11 cellular contexts compared by ENCODE assay signal in genomic region chr12:119594772-119595445, GRCh38. TPM values are rescaled to one million over a fixed set of nuclear protein-coding genes. Genes with fewer than 3 reads are reported as not detected.
A peak's percentile ranks its signal among the peaks of the same experiment; 100 is the strongest.
DNase-seq lines count a peak whose midpoint lies in the region; ATAC-seq and TF ChIP-seq lines count a peak whose summit lies in the region.
"Had no signal": no experiment of that assay in that cellular context is flagged by ENCODE, and none has a peak within 500 bp of the region (broad histone marks: within the 10 kb centered on the region; RNA-seq: fewer than 3 reads in every experiment).

No MANE protein-coding gene starts in this region.

- TF ChIP-seq EP300 in neural cell (conservative IDR thresholded peaks at IDR 0.05; ENCODE audit: poor library complexity, severe bottlenecking) = no peak

- no peak overlapping the region for H3K27ac Mint-ChIP-seq in activated T-helper 2 cell treated with anti-CD3 and anti-CD28 coated beads, Interferon-gamma antibody, Interleukin-2, Interleukin-4, amounts not matched to agents 10 μg/mL and 5 μg/mL and 100 μg/mL, durations not matched to agents 14 hours and 24 hours and 36 hours

- peaks cover 68% of the 10 kb centered on the region for H3K27me3 Mint-ChIP-seq in activated T-helper 2 cell treated with anti-CD3 and anti-CD28 coated beads, Interferon-gamma antibody, Interleukin-2, Interleukin-4, amounts not matched to agents 10 μg/mL and 5 μg/mL and 100 μg/mL, durations not matched to agents 14 hours and 24 hours and 36 hours (ENCODE audit: low read depth)

- no peaks in the 10 kb centered on the region for H3K27me3 ChIP-seq in ACC112 (ENCODE audit: insufficient read depth, low read length)
- H3K27me3 ChIP-seq in NT2/D1 (ENCODE audit: insufficient read depth, insufficient read length) = peaks cover 83% of the 10 kb centered on the region
- H3K27me3 ChIP-seq in foreskin keratinocyte = peaks cover 39% of the 10 kb centered on the region
- peaks cover 86% of the 10 kb centered on the region for H3K27me3 ChIP-seq in neural cell (ENCODE audit: insufficient read depth, low read depth, low read length)

- peak overlapping the region; percentile 82 for H3K4me3 ChIP-seq in ACC112 (ENCODE audit: low read depth, low read length)
- peak overlapping the region; percentile 63 for H3K4me3 ChIP-seq in NT2/D1 (ENCODE audit: insufficient read length, low read depth)
- peak overlapping the region; percentile 69 for H3K4me3 ChIP-seq in neural cell (ENCODE audit: low read length)

- no peaks in the 10 kb centered on the region for H4K20me1 ChIP-seq in neural cell (ENCODE audit: insufficient read depth)

- DNase-seq in NT2/D1 (ENCODE audit: low read depth, low spot score) = no peak
- no peak for DNase-seq in foreskin keratinocyte
- DNase-seq in NCI-H1105 treated with DMSO at 0.1 percent for 48 hours (lab: John Stamatoyannopoulos, UW) = no peak
- no peak for DNase-seq in midbrain (lab: John Stamatoyannopoulos, UW)
- no peak for DNase-seq in activated T-helper 2 cell treated with anti-CD3 and anti-CD28 coated beads, Interferon-gamma antibody, Interleukin-2, Interleukin-4, amounts not matched to agents 10 μg/mL and 5 μg/mL and 100 μg/mL, durations not matched to agents 14 hours and 24 hours and 36 hours (ENCODE audit: low spot score)
- DNase-seq: C1 segment of cervical spinal cord, PC-3 had no signal

- H3K9me2 ChIP-seq in neural cell (ENCODE audit: insufficient read depth, low read length) = no peaks in the 10 kb centered on the region

- 0 out of 2 replicates have a peak, but pooled peaks cover 5% of the 10 kb centered on the region for H3K36me3 ChIP-seq in ACC112 (ENCODE audit: insufficient read depth, low read length)
- no peaks in the 10 kb centered on the region for H3K36me3 ChIP-seq in NT2/D1 (ENCODE audit: insufficient read depth, insufficient read length, low read length)
- H3K36me3 ChIP-seq in neural cell (ENCODE audit: insufficient read depth, low read length) = no peaks in the 10 kb centered on the region

- peak overlapping the region; percentile 17; the same call in 1 of the 2 replicates for H3K27ac ChIP-seq in ACC112 (ENCODE audit: low read depth, low read length)
- no peak overlapping the region for H3K27ac ChIP-seq in foreskin keratinocyte
- H3K27ac ChIP-seq in neural cell (ENCODE audit: low read length) = no peak overlapping the region
- H3K27ac ChIP-seq: HL-60 had no signal

- TF ChIP-seq RAD21 in neural cell (conservative IDR thresholded peaks at IDR 0.05) = no peak

- H3K9ac ChIP-seq in NT2/D1 (ENCODE audit: insufficient read length, low read depth) = peak overlapping the region; percentile 82
- no peak overlapping the region for H3K9ac ChIP-seq in neural cell (ENCODE audit: low read length)

- no peaks in the 10 kb centered on the region for H3K9me3 Mint-ChIP-seq in activated T-helper 2 cell treated with anti-CD3 and anti-CD28 coated beads, Interferon-gamma antibody, Interleukin-2, Interleukin-4, amounts not matched to agents 10 μg/mL and 5 μg/mL and 100 μg/mL, durations not matched to agents 14 hours and 24 hours and 36 hours

- peaks cover 9% of the 10 kb centered on the region for H3K4me1 Mint-ChIP-seq in activated T-helper 2 cell treated with anti-CD3 and anti-CD28 coated beads, Interferon-gamma antibody, Interleukin-2, Interleukin-4, amounts not matched to agents 10 μg/mL and 5 μg/mL and 100 μg/mL, durations not matched to agents 14 hours and 24 hours and 36 hours (ENCODE audit: low read depth)

- intact Hi-C loops in activated T-helper 2 cell treated with anti-CD3 and anti-CD28 coated beads, Interferon-gamma antibody, Interleukin-2, Interleukin-4, amounts not matched to agents 10 μg/mL and 5 μg/mL and 100 μg/mL, durations not matched to agents 14 hours and 24 hours and 36 hours (cut with micrococcal nuclease) = no loop called here

- peak overlapping the region; percentile 68 for H2AFZ ChIP-seq in ACC112 (ENCODE audit: low read length, unreplicated experiment)
- H2AFZ ChIP-seq in neural cell (ENCODE audit: low read depth, low read length) = no peak overlapping the region

- no peaks in the 10 kb centered on the region for H3K36me3 Mint-ChIP-seq in activated T-helper 2 cell treated with anti-CD3 and anti-CD28 coated beads, Interferon-gamma antibody, Interleukin-2, Interleukin-4, amounts not matched to agents 10 μg/mL and 5 μg/mL and 100 μg/mL, durations not matched to agents 14 hours and 24 hours and 36 hours (ENCODE audit: low read depth)

- no peak overlapping the region for H3K4me3 Mint-ChIP-seq in activated T-helper 2 cell treated with anti-CD3 and anti-CD28 coated beads, Interferon-gamma antibody, Interleukin-2, Interleukin-4, amounts not matched to agents 10 μg/mL and 5 μg/mL and 100 μg/mL, durations not matched to agents 14 hours and 24 hours and 36 hours (ENCODE audit: low read depth)

- no peak for TF ChIP-seq CTCF in foreskin keratinocyte (conservative IDR thresholded peaks at IDR 0.05)
- no peak for TF ChIP-seq CTCF in neural cell (IDR thresholded peaks at IDR 0.05; ENCODE audit: poor library complexity, severe bottlenecking)

- H3K9me3 ChIP-seq in NT2/D1 (ENCODE audit: insufficient read depth, low read length) (no peaks in the 10 kb centered on the region), neural cell (ENCODE audit: low read length) (no peaks in the 10 kb centered on the region)

- ATAC-seq in foreskin keratinocyte = peak; percentile 14
- ATAC-seq in GM18873 (IDR thresholded peaks at IDR 0.05; ENCODE audit: low FRiP score, unreplicated experiment) = no peak
- ATAC-seq: PC-3 had no signal

- peak overlapping the region; percentile 84 for H3K4me2 ChIP-seq in neural cell (ENCODE audit: low read length)

- no peaks in the 10 kb centered on the region for H3F3A ChIP-seq in neural cell (ENCODE audit: insufficient read depth, low read length, poor library complexity, severe bottlenecking)

- H3K79me2 ChIP-seq in ACC112 (ENCODE audit: control insufficient read depth, insufficient read depth, low read length, unreplicated experiment) (peaks cover 37% of the 10 kb centered on the region), neural cell (replicated peaks; ENCODE audit: insufficient read depth, low read length) (no peaks in the 10 kb centered on the region)

- H3K4me1 ChIP-seq in ACC112 (ENCODE audit: control insufficient read depth, insufficient read depth, low read length, unreplicated experiment) = peaks cover 24% of the 10 kb centered on the region
- no peaks in the 10 kb centered on the region for H3K4me1 ChIP-seq in NT2/D1 (ENCODE audit: insufficient read depth, insufficient read length)
- H3K4me1 ChIP-seq in foreskin keratinocyte = no peaks in the 10 kb centered on the region

TF ChIP-seq in neural cell, 6 proteins besides CTCF, POLR2A, EP300 and RAD21:
- peak; percentile 58 for TF ChIP-seq EZH2 (IDR thresholded peaks at IDR 0.05; ENCODE audit: borderline replicate concordance, insufficient read depth, low read length, poor library complexity, severe bottlenecking)
- no peak for TF ChIP-seq REST (IDR thresholded peaks at IDR 0.05; ENCODE audit: borderline replicate concordance)
- no peak for TF ChIP-seq POLR2AphosphoS5 (IDR thresholded peaks at IDR 0.05)
- TF ChIP-seq SMC3 (conservative IDR thresholded peaks at IDR 0.05; ENCODE audit: poor library complexity) = no peak
- no peak for TF ChIP-seq MXI1 (conservative IDR thresholded peaks at IDR 0.05; ENCODE audit: poor library complexity, severe bottlenecking)
- no peak for TF ChIP-seq TAF1 (IDR thresholded peaks at IDR 0.05; ENCODE audit: low read depth)

RNA-seq across cellular contexts. Expression of gene TMEM233, which starts 1.3 kb away (rescaled TPM):
- not detected in 2 replicates for total RNA-seq in foreskin keratinocyte
- polyA plus RNA-seq in foreskin keratinocyte (not detected in 2 replicates), neural cell (not detected in 2 replicates)
- polyA minus RNA-seq in neural cell = not detected in 2 replicates
- total RNA-seq in activated T-helper 2 cell treated with anti-CD3 and anti-CD28 coated beads, Interferon-gamma antibody, Interleukin-2, Interleukin-4, amounts not matched to agents 10 μg/mL and 5 μg/mL and 100 μg/mL, durations not matched to agents 14 hours and 24 hours and 36 hours = not detected in 2 replicates
- total RNA-seq: PC-3 had no signal
